23 cellular contexts compared by ENCODE assay signal in genomic region chr15:40302288-40302886, GRCh38. TPM values are rescaled to one million over a fixed set of nuclear protein-coding genes. Genes with fewer than 3 reads are reported as not detected.
"Had no signal": no experiment of that assay in that cellular context is flagged by ENCODE, and none has a peak within 500 bp of the region (broad histone marks: within the 10 kb centered on the region; RNA-seq: fewer than 3 reads in every experiment).

No MANE protein-coding gene starts in this region.

- ATAC-seq: stimulated activated naive B cell treated with anti-CD40 and anti-IgM and Interleukin-4, amounts not matched to agents 10 μg/mL and 1 μg/mL and 100 μg/mL, for 72 hours; T-helper 17 cell; upper lobe of right lung had no signal

- H3K4me3 Mint-ChIP-seq: activated naive CD8-positive, alpha-beta T cell treated with anti-CD3 and anti-CD28 coated beads for 36 hours; activated T-helper 1 cell treated with anti-CD3 and anti-CD28 coated beads, Interleukin-12 subunit alpha, Interleukin-12 subunit beta, Interleukin-2, Interleukin-4 antibody, amounts not matched to agents 30 ng/mL and 10 ng/mL and 1 ng/mL, durations not matched to agents 14 hours and 24 hours and 36 hours; stimulated activated naive B cell treated with anti-CD40 and anti-IgM and Interleukin-4, amounts not matched to agents 10 μg/mL and 1 μg/mL and 100 μg/mL, for 72 hours; T-helper 17 cell had no signal

- DNase-seq: activated CD4-positive, alpha-beta T cell treated with anti-CD3 and anti-CD28 coated beads for 1 hour; activated CD4-positive, alpha-beta T cell treated with anti-CD3 and anti-CD28 coated beads, Interleukin-2, amount 50 U/mL, for 4 hours; activated naive CD4-positive, alpha-beta T cell; activated naive CD8-positive, alpha-beta T cell treated with anti-CD3 and anti-CD28 coated beads for 36 hours; amniotic stem cell; foreskin fibroblast; left colon; stimulated activated CD4-positive, alpha-beta T cell treated with anti-CD3 and anti-CD28 coated beads, Interleukin-4, amount 100 ng/mL, for 4 hours; stimulated activated naive B cell treated with anti-CD40 and anti-IgM and Interleukin-4, amounts not matched to agents 10 μg/mL and 1 μg/mL and 100 μg/mL, for 72 hours; T-helper 17 cell; upper lobe of right lung had no signal

- H3K27ac ChIP-seq: epithelial cell of prostate, pancreas, right lobe of liver, thoracic aorta, upper lobe of right lung, VCaP had no signal

- H3K27me3 Mint-ChIP-seq: activated naive CD8-positive, alpha-beta T cell treated with anti-CD3 and anti-CD28 coated beads for 36 hours; stimulated activated naive B cell treated with anti-CD40 and anti-IgM and Interleukin-4, amounts not matched to agents 10 μg/mL and 1 μg/mL and 100 μg/mL, for 72 hours; T-helper 17 cell had no signal

- H3K9me3 ChIP-seq: pancreas, right lobe of liver, thoracic aorta, upper lobe of right lung had no signal

- H3K27ac Mint-ChIP-seq: activated naive CD8-positive, alpha-beta T cell treated with anti-CD3 and anti-CD28 coated beads for 36 hours; activated T-helper 1 cell treated with anti-CD3 and anti-CD28 coated beads, Interleukin-12 subunit alpha, Interleukin-12 subunit beta, Interleukin-2, Interleukin-4 antibody, amounts not matched to agents 30 ng/mL and 10 ng/mL and 1 ng/mL, durations not matched to agents 14 hours and 24 hours and 36 hours; stimulated activated naive B cell treated with anti-CD40 and anti-IgM and Interleukin-4, amounts not matched to agents 10 μg/mL and 1 μg/mL and 100 μg/mL, for 72 hours; T-helper 17 cell had no signal

- H3K4me3 ChIP-seq: pancreas, right lobe of liver, smooth muscle cell, thoracic aorta, upper lobe of right lung had no signal

- H3K4me1 ChIP-seq: pancreas, right lobe of liver had no signal

- H3K27me3 ChIP-seq: pancreas, right lobe of liver, upper lobe of right lung had no signal

- H3K36me3 ChIP-seq: pancreas, right lobe of liver, thoracic aorta had no signal

RNA-seq across cellular contexts. Expression of gene ANKRD63, which starts 19.5 kb away (rescaled TPM):
- total RNA-seq: activated naive CD8-positive, alpha-beta T cell treated with anti-CD3 and anti-CD28 coated beads for 36 hours; activated T-helper 1 cell treated with anti-CD3 and anti-CD28 coated beads, Interleukin-12 subunit alpha, Interleukin-12 subunit beta, Interleukin-2, Interleukin-4 antibody, amounts not matched to agents 30 ng/mL and 10 ng/mL and 1 ng/mL, durations not matched to agents 14 hours and 24 hours and 36 hours; endodermal cell; left colon; lung microvascular endothelial cell; mononuclear cell; pancreas; smooth muscle cell; thoracic aorta; upper lobe of right lung had no signal

RNA-seq across cellular contexts. Expression of gene PHGR1, which starts 48.4 kb away (rescaled TPM):
- total RNA-seq: activated CD8-positive, alpha-beta memory T cell treated with anti-CD3 and anti-CD28 coated beads for 36 hours; activated naive CD8-positive, alpha-beta T cell treated with anti-CD3 and anti-CD28 coated beads for 36 hours; activated T-helper 1 cell treated with anti-CD3 and anti-CD28 coated beads, Interleukin-12 subunit alpha, Interleukin-12 subunit beta, Interleukin-2, Interleukin-4 antibody, amounts not matched to agents 30 ng/mL and 10 ng/mL and 1 ng/mL, durations not matched to agents 14 hours and 24 hours and 36 hours; endodermal cell; glomerular endothelial cell; lung microvascular endothelial cell; mononuclear cell; right lobe of liver; smooth muscle cell; T-helper 17 cell; thoracic aorta; upper lobe of right lung had no signal
